ENCODE assay signal across 2 cellular contexts in the genomic region with DNA sequence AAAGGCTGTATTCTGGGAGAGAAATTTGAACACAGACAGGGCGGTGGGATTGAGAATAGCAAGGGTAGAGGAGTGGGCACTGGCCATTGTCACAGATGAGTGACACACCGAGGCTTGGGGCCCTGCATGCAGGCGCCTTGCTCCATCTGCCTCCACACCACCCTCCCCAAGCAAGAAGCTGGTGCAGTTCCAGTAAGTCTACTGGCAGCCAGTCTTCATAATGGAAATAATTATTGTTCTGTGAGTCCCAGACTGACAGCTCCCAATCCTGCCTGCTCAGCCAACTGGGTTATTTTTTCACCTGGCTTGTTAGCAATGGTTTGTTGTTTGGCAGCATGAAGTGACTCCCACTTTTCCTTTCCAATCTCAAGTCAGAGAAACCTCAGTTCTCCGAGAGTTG.
A peak's percentile ranks its signal among the peaks of the same experiment; 100 is the strongest.
TF ChIP-seq lines count a peak whose summit lies in the region.

No MANE protein-coding gene starts in this region.

TF ChIP-seq in HepG2, 621 proteins besides CTCF, POLR2A, EP300 and RAD21:
- TF ChIP-seq, protein P1, sequence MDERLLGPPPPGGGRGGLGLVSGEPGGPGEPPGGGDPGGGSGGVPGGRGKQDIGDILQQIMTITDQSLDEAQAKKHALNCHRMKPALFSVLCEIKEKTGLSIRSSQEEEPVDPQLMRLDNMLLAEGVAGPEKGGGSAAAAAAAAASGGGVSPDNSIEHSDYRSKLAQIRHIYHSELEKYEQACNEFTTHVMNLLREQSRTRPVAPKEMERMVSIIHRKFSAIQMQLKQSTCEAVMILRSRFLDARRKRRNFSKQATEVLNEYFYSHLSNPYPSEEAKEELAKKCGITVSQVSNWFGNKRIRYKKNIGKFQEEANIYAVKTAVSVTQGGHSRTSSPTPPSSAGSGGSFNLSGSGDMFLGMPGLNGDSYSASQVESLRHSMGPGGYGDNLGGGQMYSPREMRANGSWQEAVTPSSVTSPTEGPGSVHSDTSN (CRISPR knock-in tag; IDR thresholded peaks at IDR 0.05): no peak
- TF ChIP-seq POLR2G (IDR thresholded peaks at IDR 0.05; ENCODE audit: low read depth, low read length): 0 out of 2 replicates have a peak, but pooled peaks have one; percentile 29

TF ChIP-seq in GM12878, 131 proteins besides CTCF, POLR2A, EP300 and RAD21:
- no peak for TF ChIP-seq RUNX3 (IDR thresholded peaks at IDR 0.05; ENCODE audit: low read length)
- no peak for TF ChIP-seq SMC3 (IDR thresholded peaks at IDR 0.05; ENCODE audit: borderline replicate concordance, low read length)
- no peak for TF ChIP-seq HCFC1 (IDR thresholded peaks at IDR 0.05; ENCODE audit: low read length)
- no peak for TF ChIP-seq ZNF24 (IDR thresholded peaks at IDR 0.05)
